Comparison of ENCODE assay signal across 9 cellular contexts in genomic region chr11:45806937-45807791, GRCh38. TPM values are rescaled to one million over a fixed set of nuclear protein-coding genes. Genes with fewer than 3 reads are reported as not detected.
DNase-seq lines count a peak whose midpoint lies in the region; ATAC-seq and TF ChIP-seq lines count a peak whose summit lies in the region.
"Had no signal": no experiment of that assay in that cellular context is flagged by ENCODE, and none has a peak within 500 bp of the region (broad histone marks: within the 10 kb centered on the region; RNA-seq: fewer than 3 reads in every experiment).

No MANE protein-coding gene starts in this region.

- no peaks in the 10 kb centered on the region for H3K27me3 Mint-ChIP-seq in activated CD8-positive, alpha-beta T cell treated with anti-CD3 and anti-CD28 coated beads for 36 hours
- H3K27me3 Mint-ChIP-seq in immature natural killer cell (ENCODE audit: low read depth in 3 of 3), result peaks cover 0 to 5% (median 5%) of the 10 kb centered on the region in 3 donors
- peaks cover 14% of the 10 kb centered on the region for H3K27me3 Mint-ChIP-seq in type B pancreatic cell

- H3K27ac ChIP-seq in right cardiac atrium (ENCODE audit: low read length), result no peak overlapping the region

- H3K36me3 Mint-ChIP-seq in activated CD8-positive, alpha-beta T cell treated with anti-CD3 and anti-CD28 coated beads for 36 hours (ENCODE audit: low read depth), result peaks cover 11% of the 10 kb centered on the region
- H3K36me3 Mint-ChIP-seq in immature natural killer cell, result peaks cover 0 to 10% (median 0%) of the 10 kb centered on the region in 3 donors
- peaks cover 7% of the 10 kb centered on the region for H3K36me3 Mint-ChIP-seq in type B pancreatic cell

- POLR2A ChIA-PET in activated CD8-positive, alpha-beta T cell treated with anti-CD3 and anti-CD28 coated beads for 36 hours (lab: Charles Lee), result no interaction called here

- no peaks in the 10 kb centered on the region for H3K27me3 ChIP-seq in right cardiac atrium (ENCODE audit: control insufficient read depth, insufficient read depth)

- DNase-seq in cardiac septum (ENCODE audit: low spot score) (peak; percentile 35), right cardiac atrium (no peak), immature natural killer cell (no peak), type B pancreatic cell (ENCODE audit: extremely low spot score, unreplicated experiment) (no peak), globus pallidus (ENCODE audit: low spot score) (no peak), superior temporal gyrus (ENCODE audit: extremely low spot score) (no peak), DMS 273 (lab: John Stamatoyannopoulos, UW; ENCODE audit: unreplicated experiment) (no peak)
- DNase-seq in activated CD8-positive, alpha-beta T cell treated with anti-CD3 and anti-CD28 coated beads for 36 hours, result no peak
- DNase-seq: DMS79 treated with DMSO at 0.1 percent for 48 hours had no signal

- peaks cover 15% of the 10 kb centered on the region for H3K4me1 ChIP-seq in right cardiac atrium (ENCODE audit: control insufficient read depth, insufficient read depth, low read length)

- H3K4me3 Mint-ChIP-seq in activated CD8-positive, alpha-beta T cell treated with anti-CD3 and anti-CD28 coated beads for 36 hours, result peak overlapping the region; percentile 91
- H3K4me3 Mint-ChIP-seq in immature natural killer cell, result peak overlapping the region; percentile 82 to 95 (median 92)
- H3K4me3 Mint-ChIP-seq in type B pancreatic cell, result peak overlapping the region; percentile 96

- WGBS in right cardiac atrium, result 72% methylated on average over 7 of the region's 7 CpGs

- CTCF ChIA-PET in activated CD8-positive, alpha-beta T cell treated with anti-CD3 and anti-CD28 coated beads for 36 hours (lab: Charles Lee), result interaction anchor here (0.9 to 4.1 kb wide), 3 partner anchors 17 to 36 kb away, joined by 3 to 24 read pairs (median 3); no protein-coding TSS in a partner anchor

- H3K9me3 Mint-ChIP-seq in activated CD8-positive, alpha-beta T cell treated with anti-CD3 and anti-CD28 coated beads for 36 hours, result no peaks in the 10 kb centered on the region
- no peaks in the 10 kb centered on the region for H3K9me3 Mint-ChIP-seq in immature natural killer cell
- H3K9me3 Mint-ChIP-seq in type B pancreatic cell, result no peaks in the 10 kb centered on the region

- intact Hi-C loops in cardiac septum (cut with DNase I), result no loop called here
- intact Hi-C loops in right cardiac atrium (cut with DNase I), result no loop called here
- intact Hi-C loops in activated CD8-positive, alpha-beta T cell treated with anti-CD3 and anti-CD28 coated beads for 36 hours (cut with micrococcal nuclease), result no loop called here

- H3K9me3 ChIP-seq in right cardiac atrium (ENCODE audit: control insufficient read depth, low read length), result no peaks in the 10 kb centered on the region

- H3K27ac Mint-ChIP-seq in activated CD8-positive, alpha-beta T cell treated with anti-CD3 and anti-CD28 coated beads for 36 hours, result no peak overlapping the region
- peak overlapping the region in 1 of 6 donors; percentile 22 for H3K27ac Mint-ChIP-seq in immature natural killer cell
- peak overlapping the region; percentile 96 for H3K27ac Mint-ChIP-seq in type B pancreatic cell

- H3K4me3 ChIP-seq in right cardiac atrium (ENCODE audit: low read length), result no peak overlapping the region

- peaks cover 43% of the 10 kb centered on the region for H3K4me1 Mint-ChIP-seq in activated CD8-positive, alpha-beta T cell treated with anti-CD3 and anti-CD28 coated beads for 36 hours (ENCODE audit: low read depth)
- H3K4me1 Mint-ChIP-seq in immature natural killer cell (peaks cover 40 to 48% of the 10 kb centered on the region in 2 donors), type B pancreatic cell (ENCODE audit: unreplicated experiment) (peaks cover 19% of the 10 kb centered on the region)

- no peak for ATAC-seq in right cardiac atrium
- ATAC-seq in activated CD8-positive, alpha-beta T cell treated with anti-CD3 and anti-CD28 coated beads for 36 hours, result no peak

- no peak for TF ChIP-seq CTCF in activated CD8-positive, alpha-beta T cell treated with anti-CD3 and anti-CD28 coated beads for 36 hours (IDR thresholded peaks at IDR 0.05)
- no peak for TF ChIP-seq CTCF in type B pancreatic cell (conservative IDR thresholded peaks at IDR 0.05)

RNA-seq across cellular contexts. Expression of gene SLC35C1, which starts 2.2 kb away (rescaled TPM):
- total RNA-seq in cardiac septum (7.5 TPM), right cardiac atrium (10 to 100 TPM in 1 of 4 donors, 1 to 10 TPM in 3; 7.6 to 11.4 (median 9.0) TPM), type B pancreatic cell (ENCODE audit: low replicate concordance) (19.5 and 26.0 TPM in 2 replicates)
- polyA plus RNA-seq in right cardiac atrium (7.3 TPM), immature natural killer cell (10 to 100 TPM in 1 of 3 donors, 1 to 10 TPM in 2; 6.4 to 11.9 (median 7.6) TPM)
- 1 to 10 TPM; 9.3 to 9.4 TPM for total RNA-seq in activated CD8-positive, alpha-beta T cell treated with anti-CD3 and anti-CD28 coated beads for 36 hours

RNA-seq across cellular contexts. Expression of gene CRY2, which starts 40.1 kb away (rescaled TPM):
- total RNA-seq in cardiac septum (49.6 TPM), right cardiac atrium (10 to 100 TPM; 67.7 to 82.1 (median 74.4) TPM), type B pancreatic cell (ENCODE audit: low replicate concordance) (27.7 and 37.0 TPM in 2 replicates)
- polyA plus RNA-seq in right cardiac atrium (34.3 TPM), immature natural killer cell (10 to 100 TPM; 16.5 to 32.7 (median 20.8) TPM)
- 10 to 100 TPM; 12.3 to 15.7 TPM for total RNA-seq in activated CD8-positive, alpha-beta T cell treated with anti-CD3 and anti-CD28 coated beads for 36 hours
